ENCODE assay signal across 18 cellular contexts in genomic region chr3:156433910-156434309, GRCh38.
A peak's percentile ranks its signal among the peaks of the same experiment; 100 is the strongest.
DNase-seq lines count a peak whose midpoint lies in the region; ATAC-seq and TF ChIP-seq lines count a peak whose summit lies in the region.
"Had no signal": no experiment of that assay in that cellular context is flagged by ENCODE, and none has a peak within 500 bp of the region (broad histone marks: within the 10 kb centered on the region; RNA-seq: fewer than 3 reads in every experiment).

No MANE protein-coding gene starts in this region.

- no peaks in the 10 kb centered on the region for H3K4me1 ChIP-seq in mesenchymal stem cell (ENCODE audit: control insufficient read depth, insufficient read depth, low read depth, low read length)
- H3K4me1 ChIP-seq in adrenal gland (replicated peaks in 1 of 2) = no peaks in the 10 kb centered on the region
- H3K4me1 ChIP-seq: pancreas, right lobe of liver had no signal

- no peak overlapping the region for H2AK5ac ChIP-seq in mesenchymal stem cell (ENCODE audit: low read length, severe bottlenecking)

- no peak overlapping the region for H3K14ac ChIP-seq in mesenchymal stem cell (ENCODE audit: low read length in 2 of 2)

- H3K4me2 ChIP-seq in mesenchymal stem cell (ENCODE audit: low read length, poor library complexity, severe bottlenecking) = no peak overlapping the region

- intact Hi-C loops in adrenal gland (cut with DNase I) = no loop called here

- H2BK5ac ChIP-seq in mesenchymal stem cell (ENCODE audit: low read depth, low read length, poor library complexity, severe bottlenecking) = no peak overlapping the region

- DNase-seq in EH (ENCODE audit: low read depth) (peak; percentile 20), NCI-H524 (lab: John Stamatoyannopoulos, UW) (peak; percentile 57 to 83), epithelial cell of esophagus (ENCODE audit: low read depth) (peak; percentile 34), mesenchymal stem cell (peak; percentile 45), NCI-H82 (lab: John Stamatoyannopoulos, UW) (no peak), adrenal gland (no peak), UCSD-AML1 (lab: John Stamatoyannopoulos, UW; ENCODE audit: unreplicated experiment) (no peak)
- DNase-seq: activated CD4-positive, alpha-beta T cell treated with anti-CD3 and anti-CD28 coated beads for 36 hours; CD4-positive, alpha-beta T cell; DMS153; H7; natural killer cell; NCI-H748 treated with DMSO at 0.1 percent for 48 hours; pancreas; right lobe of liver had no signal

- no peak overlapping the region for H2BK120ac ChIP-seq in mesenchymal stem cell (ENCODE audit: low read depth, low read length)

- no peak overlapping the region for H3K18ac ChIP-seq in mesenchymal stem cell (ENCODE audit: low read depth in 1 of 2, low read length in 2 of 2)

- no peak overlapping the region for H3K4ac ChIP-seq in mesenchymal stem cell (ENCODE audit: low read depth in 1 of 2, low read length in 2 of 2)

- no peaks in the 10 kb centered on the region for H3K79me1 ChIP-seq in mesenchymal stem cell (replicated peaks; ENCODE audit: low read length, poor library complexity, severe bottlenecking)

- H3K36me3 ChIP-seq in mesenchymal stem cell (ENCODE audit: control insufficient read depth in 1 of 2, insufficient read depth in 2 of 2, low read depth in 1 of 2, low read length in 2 of 2) (no peaks in the 10 kb centered on the region), adrenal gland (replicated peaks in 1 of 2) (no peaks in the 10 kb centered on the region)
- H3K36me3 ChIP-seq: pancreas, right lobe of liver had no signal

- no peak for TF ChIP-seq CTCF in epithelial cell of esophagus (IDR thresholded peaks at IDR 0.05; ENCODE audit: insufficient read depth, low read depth, low read length, missing control alignments)
- no peak for TF ChIP-seq CTCF in adrenal gland (IDR thresholded peaks at IDR 0.05)

- H3K9me3 ChIP-seq in mesenchymal stem cell (ENCODE audit: control insufficient read depth, low read length) = no peaks in the 10 kb centered on the region
- H3K9me3 ChIP-seq in adrenal gland (replicated peaks in 1 of 3) = no peaks in the 10 kb centered on the region
- H3K9me3 ChIP-seq: pancreas, right lobe of liver had no signal

- H3K27ac ChIP-seq in mesenchymal stem cell (ENCODE audit: low read length, poor library complexity, severe bottlenecking) (no peak overlapping the region), adrenal gland (no peak overlapping the region)
- H3K27ac ChIP-seq: coronary artery, pancreas, right lobe of liver had no signal

- H3K27me3 ChIP-seq in mesenchymal stem cell (ENCODE audit: control insufficient read depth in 1 of 2, insufficient read depth in 1 of 2, low read length in 2 of 2) = peaks cover 0 to 8% of the 10 kb centered on the region in 2 experiments
- H3K27me3 ChIP-seq in adrenal gland = no peaks in the 10 kb centered on the region
- H3K27me3 ChIP-seq: pancreas, right lobe of liver had no signal

- no peak overlapping the region for H4K91ac ChIP-seq in mesenchymal stem cell (ENCODE audit: low read length)

- no peak for ATAC-seq in GM21786 (IDR thresholded peaks at IDR 0.05; ENCODE audit: unreplicated experiment)
- ATAC-seq: natural killer cell, pancreas, Right ventricle myocardium inferior had no signal

- no peak overlapping the region for H3K23ac ChIP-seq in mesenchymal stem cell (ENCODE audit: low read length in 2 of 2)

- no peak for TF ChIP-seq POLR2A in adrenal gland (IDR thresholded peaks at IDR 0.05)

- H2BK15ac ChIP-seq in mesenchymal stem cell (ENCODE audit: low read depth, poor library complexity, severe bottlenecking) = no peak overlapping the region

- H2AFZ ChIP-seq in mesenchymal stem cell (ENCODE audit: low read depth, low read length) = no peak overlapping the region

- H3K9ac ChIP-seq in mesenchymal stem cell (ENCODE audit: low read length) = no peak overlapping the region

- H4K8ac ChIP-seq in mesenchymal stem cell (ENCODE audit: low read length) = no peak overlapping the region

- H2BK12ac ChIP-seq in mesenchymal stem cell (ENCODE audit: low read length in 2 of 2) = no peak overlapping the region

- H3K4me3 ChIP-seq in epithelial cell of esophagus (ENCODE audit: low read length) (no peak overlapping the region), mesenchymal stem cell (ENCODE audit: insufficient read depth in 1 of 2, low read depth in 1 of 2, low read length in 2 of 2) (no peak overlapping the region), adrenal gland (no peak overlapping the region)
- H3K4me3 ChIP-seq: coronary artery, pancreas, right lobe of liver had no signal

Comparison
In these comparisons a context has a peak if more than half of its experiments do, and no peak if none do; other contexts are left out.
1. DNase-seq: peak in EH (single experiment), NCI-H524 (2 of 2), epithelial cell of esophagus (single experiment) and mesenchymal stem cell (single experiment); none in NCI-H82 (single experiment), adrenal gland (0 of 7) and UCSD-AML1 (single experiment).